16 cellular contexts compared by ENCODE assay signal in genomic region chr16:50584033-50584722, GRCh38. TPM values are rescaled to one million over a fixed set of nuclear protein-coding genes. Genes with fewer than 3 reads are reported as not detected.
DNase-seq lines count a peak whose midpoint lies in the region; ATAC-seq lines count a peak whose summit lies in the region.
"Had no signal": no experiment of that assay in that cellular context is flagged by ENCODE, and none has a peak within 500 bp of the region (broad histone marks: within the 10 kb centered on the region; RNA-seq: fewer than 3 reads in every experiment).

No MANE protein-coding gene starts in this region.

- intact Hi-C loops in activated CD4-positive, alpha-beta T cell treated with anti-CD3 and anti-CD28 coated beads for 36 hours (cut with DNase I, micrococcal nuclease) = no loop called here

- no peak overlapping the region for H3K4me3 Mint-ChIP-seq in activated CD4-positive, alpha-beta T cell treated with anti-CD3 and anti-CD28 coated beads for 36 hours

- H3K27me3 ChIP-seq in effector memory CD4-positive, alpha-beta T cell (replicated peaks; ENCODE audit: control insufficient read depth, insufficient read depth, low read length, poor library complexity, severe bottlenecking) = no peaks in the 10 kb centered on the region
- H3K27me3 ChIP-seq: colonic mucosa, left lung had no signal

- ATAC-seq in activated CD4-positive, alpha-beta T cell treated with anti-CD3 and anti-CD28 coated beads for 36 hours = peak; percentile 53
- peak; percentile 59 for ATAC-seq in GM21786 (IDR thresholded peaks at IDR 0.05; ENCODE audit: unreplicated experiment)
- ATAC-seq in stimulated activated naive CD8-positive, alpha-beta T cell treated with anti-CD3 and anti-CD28 coated beads, Interleukin-15, Interleukin-2, amounts not matched to agents 100 U/mL and 50 U/mL, for 24 hours = peak; percentile 48
- ATAC-seq in GM21717 (IDR thresholded peaks at IDR 0.05; ENCODE audit: unreplicated experiment) = no peak
- ATAC-seq: left lung, psoas muscle had no signal

- H3K27ac ChIP-seq in effector memory CD4-positive, alpha-beta T cell (ENCODE audit: insufficient read depth, low read length, poor library complexity, severe bottlenecking) = no peak overlapping the region
- H3K27ac ChIP-seq: colonic mucosa, psoas muscle, RWPE1 had no signal

- peaks cover 6% of the 10 kb centered on the region for H3K36me3 Mint-ChIP-seq in activated CD4-positive, alpha-beta T cell treated with anti-CD3 and anti-CD28 coated beads for 36 hours (ENCODE audit: low read depth)

- H3K9me3 Mint-ChIP-seq in activated CD4-positive, alpha-beta T cell treated with anti-CD3 and anti-CD28 coated beads for 36 hours (ENCODE audit: low read depth) = no peaks in the 10 kb centered on the region

- no peak overlapping the region for H3K4me3 ChIP-seq in effector memory CD4-positive, alpha-beta T cell (ENCODE audit: insufficient read depth, low read depth, low read length, poor library complexity, severe bottlenecking)
- H3K4me3 ChIP-seq: colonic mucosa, left lung, psoas muscle had no signal

- no peaks in the 10 kb centered on the region for H3K9me3 ChIP-seq in effector memory CD4-positive, alpha-beta T cell (ENCODE audit: control insufficient read depth, low read length)
- H3K9me3 ChIP-seq: colonic mucosa, left lung, psoas muscle had no signal

- H3K27me3 Mint-ChIP-seq in activated CD4-positive, alpha-beta T cell treated with anti-CD3 and anti-CD28 coated beads for 36 hours = no peaks in the 10 kb centered on the region

- peaks cover 23% of the 10 kb centered on the region for H3K4me1 Mint-ChIP-seq in activated CD4-positive, alpha-beta T cell treated with anti-CD3 and anti-CD28 coated beads for 36 hours

- no peaks in the 10 kb centered on the region for H3K4me1 ChIP-seq in effector memory CD4-positive, alpha-beta T cell (ENCODE audit: control insufficient read depth, insufficient read depth, low read length, poor library complexity, severe bottlenecking)
- H3K4me1 ChIP-seq: colonic mucosa, psoas muscle had no signal

- POLR2A ChIA-PET in activated CD4-positive, alpha-beta T cell treated with anti-CD3 and anti-CD28 coated beads for 36 hours (lab: Charles Lee) = no interaction called here

- DNase-seq in activated CD4-positive, alpha-beta T cell treated with anti-CD3 and anti-CD28 coated beads for 36 hours = peak; percentile 29
- no peak for DNase-seq in activated CD4-positive, alpha-beta T cell treated with anti-CD3 and anti-CD28 coated beads for 48 hours
- DNase-seq in UCSD-AML1 (lab: John Stamatoyannopoulos, UW; ENCODE audit: unreplicated experiment) = peak; percentile 31
- DNase-seq in stimulated activated naive CD8-positive, alpha-beta T cell treated with anti-CD3 and anti-CD28 coated beads, Interleukin-15, Interleukin-2, amounts not matched to agents 100 U/mL and 50 U/mL, for 24 hours = peak; percentile 20
- DNase-seq in DMS79 (lab: John Stamatoyannopoulos, UW) = no peak
- no peak for DNase-seq in effector memory CD4-positive, alpha-beta T cell
- DNase-seq: activated naive CD4-positive, alpha-beta T cell treated with Interleukin-2 at 50 U/mL for 16 hours; colonic mucosa; foreskin melanocyte; KG1; left lung; NCI-H2171; psoas muscle had no signal

- CTCF ChIA-PET in activated CD4-positive, alpha-beta T cell treated with anti-CD3 and anti-CD28 coated beads for 36 hours (lab: Charles Lee) = interaction anchor here (0.6 to 1.4 kb wide), 4 partner anchors 13 to 96 kb away, joined by 3 read pairs; no protein-coding TSS in a partner anchor

- peak overlapping the region; percentile 58 for H3K27ac Mint-ChIP-seq in activated CD4-positive, alpha-beta T cell treated with anti-CD3 and anti-CD28 coated beads for 36 hours

- H3K36me3 ChIP-seq in effector memory CD4-positive, alpha-beta T cell (ENCODE audit: control insufficient read depth, insufficient read depth, low read length) = no peaks in the 10 kb centered on the region
- H3K36me3 ChIP-seq: colonic mucosa, left lung had no signal

RNA-seq across cellular contexts. Expression of gene NKD1, which starts 36.0 kb away (rescaled TPM):
- 1 to 10 TPM; 1.8 to 3.1 TPM for total RNA-seq in activated CD4-positive, alpha-beta T cell treated with anti-CD3 and anti-CD28 coated beads for 36 hours

Comparison
In these comparisons a context has a peak if more than half of its experiments do, and no peak if none do; other contexts are left out.
1. DNase-seq: peak in activated CD4-positive, alpha-beta T cell treated with anti-CD3 and anti-CD28 coated beads for 36 hours (single experiment), UCSD-AML1 (single experiment) and stimulated activated naive CD8-positive, alpha-beta T cell treated with anti-CD3 and anti-CD28 coated beads, Interleukin-15, Interleukin-2, amounts not matched to agents 100 U/mL and 50 U/mL, for 24 hours (single experiment); none in activated CD4-positive, alpha-beta T cell treated with anti-CD3 and anti-CD28 coated beads for 48 hours (single experiment), DMS79 (single experiment) and effector memory CD4-positive, alpha-beta T cell (0 of 3).